1 cellular context compared by ENCODE assay signal in genomic region chr15:63122002-63122893, GRCh38.
TF ChIP-seq lines count a peak whose summit lies in the region.

No MANE protein-coding gene starts in this region.

TF ChIP-seq in HepG2, 621 proteins besides CTCF, POLR2A, EP300 and RAD21 (continued from another document and continues in another):
- TF ChIP-seq ZNF292 (CRISPR knock-in tag; IDR thresholded peaks at IDR 0.05; ENCODE audit: borderline replicate concordance, low read depth) (0 out of 2 replicates have a peak, but pooled peaks have one; percentile 17), YEATS4 (CRISPR knock-in tag; IDR thresholded peaks at IDR 0.05; ENCODE audit: borderline replicate concordance) (0 out of 2 replicates have a peak, but pooled peaks have one; percentile 72), NR2C2 (CRISPR knock-in tag; IDR thresholded peaks at IDR 0.05; ENCODE audit: borderline replicate concordance) (peak; percentile 54; the same call in 1 of the 2 replicates), ZSCAN20 (CRISPR knock-in tag; IDR thresholded peaks at IDR 0.05; ENCODE audit: borderline replicate concordance) (0 out of 2 replicates have a peak, but pooled peaks have one; percentile 27), SP4 (CRISPR knock-in tag; IDR thresholded peaks at IDR 0.05) (peak; percentile 75; the same call in 1 of the 2 replicates), ZNF280D (CRISPR knock-in tag; IDR thresholded peaks at IDR 0.05) (peak; percentile 64; the same call in 1 of the 2 replicates), PAX8 (CRISPR knock-in tag; IDR thresholded peaks at IDR 0.05; ENCODE audit: borderline replicate concordance) (0 out of 2 replicates have a peak, but pooled peaks have one; percentile 65), ZNF253 (CRISPR knock-in tag; IDR thresholded peaks at IDR 0.05; ENCODE audit: borderline replicate concordance) (no peak), REPIN1 (CRISPR knock-in tag; IDR thresholded peaks at IDR 0.05; ENCODE audit: borderline replicate concordance, low read depth) (no peak), ELF1 (CRISPR knock-in tag; IDR thresholded peaks at IDR 0.05) (no peak), RFXAP (CRISPR knock-in tag; IDR thresholded peaks at IDR 0.05; ENCODE audit: borderline replicate concordance) (0 out of 2 replicates have a peak, but pooled peaks have one; percentile 12), AKNA (CRISPR knock-in tag; IDR thresholded peaks at IDR 0.05; ENCODE audit: borderline replicate concordance) (no peak), RERE (CRISPR knock-in tag; IDR thresholded peaks at IDR 0.05; ENCODE audit: low read depth) (no peak), POLR2G (IDR thresholded peaks at IDR 0.05; ENCODE audit: low read depth, low read length) (peak; percentile 47; the same call in 1 of the 2 replicates), PITX1 (CRISPR knock-in tag; IDR thresholded peaks at IDR 0.05) (peak; percentile 28; the same call in 1 of the 2 replicates), KDM5A (IDR thresholded peaks at IDR 0.05; ENCODE audit: borderline replicate concordance, low read length) (peak; percentile 43; the same call in 1 of the 2 replicates), ZNF296 (CRISPR knock-in tag; conservative IDR thresholded peaks at IDR 0.05) (0 out of 2 replicates have a peak, but pooled peaks have one; percentile 26), ZNF501 (CRISPR knock-in tag; IDR thresholded peaks at IDR 0.05) (peak; percentile 38; the same call in 1 of the 2 replicates), DMAP1 (CRISPR knock-in tag; IDR thresholded peaks at IDR 0.05) (no peak), ZNF431 (CRISPR knock-in tag; IDR thresholded peaks at IDR 0.05; ENCODE audit: borderline replicate concordance, low read depth) (0 out of 2 replicates have a peak, but pooled peaks have one; percentile 44)
- TF ChIP-seq, protein P1, sequence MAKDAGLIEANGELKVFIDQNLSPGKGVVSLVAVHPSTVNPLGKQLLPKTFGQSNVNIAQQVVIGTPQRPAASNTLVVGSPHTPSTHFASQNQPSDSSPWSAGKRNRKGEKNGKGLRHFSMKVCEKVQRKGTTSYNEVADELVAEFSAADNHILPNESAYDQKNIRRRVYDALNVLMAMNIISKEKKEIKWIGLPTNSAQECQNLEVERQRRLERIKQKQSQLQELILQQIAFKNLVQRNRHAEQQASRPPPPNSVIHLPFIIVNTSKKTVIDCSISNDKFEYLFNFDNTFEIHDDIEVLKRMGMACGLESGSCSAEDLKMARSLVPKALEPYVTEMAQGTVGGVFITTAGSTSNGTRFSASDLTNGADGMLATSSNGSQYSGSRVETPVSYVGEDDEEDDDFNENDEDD (CRISPR knock-in tag; IDR thresholded peaks at IDR 0.05; ENCODE audit: borderline replicate concordance): no peak
- TF ChIP-seq, protein P2, sequence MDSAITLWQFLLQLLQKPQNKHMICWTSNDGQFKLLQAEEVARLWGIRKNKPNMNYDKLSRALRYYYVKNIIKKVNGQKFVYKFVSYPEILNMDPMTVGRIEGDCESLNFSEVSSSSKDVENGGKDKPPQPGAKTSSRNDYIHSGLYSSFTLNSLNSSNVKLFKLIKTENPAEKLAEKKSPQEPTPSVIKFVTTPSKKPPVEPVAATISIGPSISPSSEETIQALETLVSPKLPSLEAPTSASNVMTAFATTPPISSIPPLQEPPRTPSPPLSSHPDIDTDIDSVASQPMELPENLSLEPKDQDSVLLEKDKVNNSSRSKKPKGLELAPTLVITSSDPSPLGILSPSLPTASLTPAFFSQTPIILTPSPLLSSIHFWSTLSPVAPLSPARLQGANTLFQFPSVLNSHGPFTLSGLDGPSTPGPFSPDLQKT (CRISPR knock-in tag; IDR thresholded peaks at IDR 0.05; ENCODE audit: borderline replicate concordance): 0 out of 2 replicates have a peak, but pooled peaks have one; percentile 7
- TF ChIP-seq, protein P3, sequence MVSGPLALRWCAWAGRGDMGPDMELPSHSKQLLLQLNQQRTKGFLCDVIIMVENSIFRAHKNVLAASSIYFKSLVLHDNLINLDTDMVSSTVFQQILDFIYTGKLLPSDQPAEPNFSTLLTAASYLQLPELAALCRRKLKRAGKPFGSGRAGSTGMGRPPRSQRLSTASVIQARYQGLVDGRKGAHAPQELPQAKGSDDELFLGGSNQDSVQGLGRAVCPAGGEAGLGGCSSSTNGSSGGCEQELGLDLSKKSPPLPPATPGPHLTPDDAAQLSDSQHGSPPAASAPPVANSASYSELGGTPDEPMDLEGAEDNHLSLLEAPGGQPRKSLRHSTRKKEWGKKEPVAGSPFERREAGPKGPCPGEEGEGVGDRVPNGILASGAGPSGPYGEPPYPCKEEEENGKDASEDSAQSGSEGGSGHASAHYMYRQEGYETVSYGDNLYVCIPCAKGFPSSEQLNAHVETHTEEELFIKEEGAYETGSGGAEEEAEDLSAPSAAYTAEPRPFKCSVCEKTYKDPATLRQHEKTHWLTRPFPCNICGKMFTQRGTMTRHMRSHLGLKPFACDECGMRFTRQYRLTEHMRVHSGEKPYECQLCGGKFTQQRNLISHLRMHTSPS (CRISPR knock-in tag; IDR thresholded peaks at IDR 0.05; ENCODE audit: low read depth): no peak
- TF ChIP-seq, protein P4, sequence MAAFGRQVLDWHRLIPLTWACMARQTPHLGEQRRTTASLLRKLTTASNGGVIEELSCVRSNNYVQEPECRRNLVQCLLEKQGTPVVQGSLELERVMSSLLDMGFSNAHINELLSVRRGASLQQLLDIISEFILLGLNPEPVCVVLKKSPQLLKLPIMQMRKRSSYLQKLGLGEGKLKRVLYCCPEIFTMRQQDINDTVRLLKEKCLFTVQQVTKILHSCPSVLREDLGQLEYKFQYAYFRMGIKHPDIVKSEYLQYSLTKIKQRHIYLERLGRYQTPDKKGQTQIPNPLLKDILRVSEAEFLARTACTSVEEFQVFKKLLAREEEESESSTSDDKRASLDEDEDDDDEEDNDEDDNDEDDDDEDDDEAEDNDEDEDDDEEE (CRISPR knock-in tag; IDR thresholded peaks at IDR 0.05): 0 out of 2 replicates have a peak, but pooled peaks have one; percentile 18
- TF ChIP-seq, protein P5, sequence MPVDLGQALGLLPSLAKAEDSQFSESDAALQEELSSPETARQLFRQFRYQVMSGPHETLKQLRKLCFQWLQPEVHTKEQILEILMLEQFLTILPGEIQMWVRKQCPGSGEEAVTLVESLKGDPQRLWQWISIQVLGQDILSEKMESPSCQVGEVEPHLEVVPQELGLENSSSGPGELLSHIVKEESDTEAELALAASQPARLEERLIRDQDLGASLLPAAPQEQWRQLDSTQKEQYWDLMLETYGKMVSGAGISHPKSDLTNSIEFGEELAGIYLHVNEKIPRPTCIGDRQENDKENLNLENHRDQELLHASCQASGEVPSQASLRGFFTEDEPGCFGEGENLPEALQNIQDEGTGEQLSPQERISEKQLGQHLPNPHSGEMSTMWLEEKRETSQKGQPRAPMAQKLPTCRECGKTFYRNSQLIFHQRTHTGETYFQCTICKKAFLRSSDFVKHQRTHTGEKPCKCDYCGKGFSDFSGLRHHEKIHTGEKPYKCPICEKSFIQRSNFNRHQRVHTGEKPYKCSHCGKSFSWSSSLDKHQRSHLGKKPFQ (CRISPR knock-in tag; IDR thresholded peaks at IDR 0.05; ENCODE audit: insufficient replicate concordance): peak; percentile 27
- TF ChIP-seq, protein P6, sequence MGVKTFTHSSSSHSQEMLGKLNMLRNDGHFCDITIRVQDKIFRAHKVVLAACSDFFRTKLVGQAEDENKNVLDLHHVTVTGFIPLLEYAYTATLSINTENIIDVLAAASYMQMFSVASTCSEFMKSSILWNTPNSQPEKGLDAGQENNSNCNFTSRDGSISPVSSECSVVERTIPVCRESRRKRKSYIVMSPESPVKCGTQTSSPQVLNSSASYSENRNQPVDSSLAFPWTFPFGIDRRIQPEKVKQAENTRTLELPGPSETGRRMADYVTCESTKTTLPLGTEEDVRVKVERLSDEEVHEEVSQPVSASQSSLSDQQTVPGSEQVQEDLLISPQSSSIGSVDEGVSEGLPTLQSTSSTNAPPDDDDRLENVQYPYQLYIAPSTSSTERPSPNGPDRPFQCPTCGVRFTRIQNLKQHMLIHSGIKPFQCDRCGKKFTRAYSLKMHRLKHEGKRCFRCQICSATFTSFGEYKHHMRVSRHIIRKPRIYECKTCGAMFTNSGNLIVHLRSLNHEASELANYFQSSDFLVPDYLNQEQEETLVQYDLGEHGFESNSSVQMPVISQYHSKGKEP (CRISPR knock-in tag; IDR thresholded peaks at IDR 0.05): no peak
